8 cellular contexts compared by ENCODE assay signal in the genomic region with DNA sequence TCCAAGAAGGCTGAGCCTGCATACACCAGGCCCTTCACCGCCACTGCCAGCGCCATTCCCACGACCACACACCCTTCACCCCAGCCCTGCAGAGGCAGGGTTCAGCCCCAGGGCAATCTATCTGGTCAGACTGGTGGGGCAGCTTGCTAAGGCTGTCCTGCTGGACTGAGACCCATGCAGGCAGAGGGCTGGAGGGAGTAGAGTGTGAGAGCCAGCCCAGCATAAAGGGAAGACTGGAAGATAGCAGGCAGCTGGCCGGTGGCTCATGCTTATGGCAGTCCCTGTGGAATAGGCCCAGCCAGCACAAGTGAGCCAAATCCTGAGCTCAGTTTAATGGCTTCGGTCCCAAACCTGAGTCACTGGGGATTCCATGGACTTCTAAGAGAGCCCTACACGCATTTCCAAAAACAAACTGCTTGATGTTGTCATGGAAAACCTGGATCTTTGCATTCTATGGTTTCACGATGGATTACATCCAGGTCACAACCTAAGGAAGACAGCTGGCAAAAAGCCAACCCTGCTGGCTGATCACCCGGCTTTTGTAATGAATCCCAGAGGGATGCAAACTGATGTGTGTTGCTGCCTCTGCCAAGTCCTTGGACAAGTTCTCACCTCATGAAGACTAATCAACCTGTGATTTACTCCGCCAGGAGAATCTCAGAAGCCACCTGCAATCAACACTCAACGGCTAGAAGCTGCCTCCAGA.
A peak's percentile ranks its signal among the peaks of the same experiment; 100 is the strongest.
DNase-seq lines count a peak whose midpoint lies in the region; ATAC-seq, FAIRE-seq and TF ChIP-seq lines count a peak whose summit lies in the region.

No MANE protein-coding gene starts in this region.

- H3K79me2 ChIP-seq in HCT116 (ENCODE audit: insufficient read depth, low read length) = no peaks in the 10 kb centered on the region; the same call in 1 of the 2 replicates

- ATAC-seq in HCT116 = peak; percentile 84
- peak; percentile 88 to 96 (median 92) for ATAC-seq in pancreas
- ATAC-seq in HG03139 (IDR thresholded peaks at IDR 0.05; ENCODE audit: unreplicated experiment) = no peak
- ATAC-seq in GM18517 (IDR thresholded peaks at IDR 0.05; ENCODE audit: unreplicated experiment) = no peak

- no peaks in the 10 kb centered on the region for H4K20me1 ChIP-seq in HCT116 (ENCODE audit: insufficient read depth)

- H3K27me3 Mint-ChIP-seq in activated naive CD4-positive, alpha-beta T cell treated with anti-CD3 and anti-CD28 coated beads, Interleukin-2, amount 10 ng/mL, durations not matched to agents 7 days and 5 days = peaks cover 72% of the 10 kb centered on the region
- H3K27me3 Mint-ChIP-seq in activated CD4-positive, alpha-beta T cell treated with anti-CD3 and anti-CD28 coated beads, Interleukin-2, amount 10 ng/mL, durations not matched to agents 24 days and 14 days = peaks cover 69% of the 10 kb centered on the region

- TF ChIP-seq POLR2A in HCT116 (IDR thresholded peaks at IDR 0.05; ENCODE audit: borderline replicate concordance, extremely low read depth, insufficient read depth, insufficient read length) = no peak

- H3K4me3 ChIP-seq in HCT116 (replicated peaks in 1 of 2; ENCODE audit: low read depth in 1 of 2, low read length in 2 of 2) (no peak overlapping the region), pancreas (no peak overlapping the region)

- H3K4me3 Mint-ChIP-seq in activated naive CD4-positive, alpha-beta T cell treated with anti-CD3 and anti-CD28 coated beads, Interleukin-2, amount 10 ng/mL, durations not matched to agents 7 days and 5 days = no peak overlapping the region
- H3K4me3 Mint-ChIP-seq in activated CD4-positive, alpha-beta T cell treated with anti-CD3 and anti-CD28 coated beads, Interleukin-2, amount 10 ng/mL, durations not matched to agents 24 days and 14 days = no peak overlapping the region

- RAD21 ChIA-PET in HCT116 (lab: Charles Lee; ENCODE audit: low non-redundant PET in 1 of 2, low total read pairs in 2 of 2, uncharacterized antibody in 2 of 2, unreplicated experiment in 2 of 2) = no interaction called here

- TF ChIP-seq CTCF in HCT116 (IDR thresholded peaks at IDR 0.05 in 2 of 3, conservative IDR thresholded peaks at IDR 0.05 in 1 of 3; ENCODE audit: borderline replicate concordance in 1 of 3, insufficient read depth in 1 of 3, low read depth in 2 of 3, low read length in 2 of 3) (no peak), RWPE1 (conservative IDR thresholded peaks at IDR 0.05; ENCODE audit: low read depth) (no peak), pancreas (IDR thresholded peaks at IDR 0.05) (no peak)

- 0 out of 2 replicates have a peak overlapping the region, but pooled peaks have one; percentile 15 for H3K9ac ChIP-seq in HCT116 (ENCODE audit: low read length)

- H3K36me3 ChIP-seq in HCT116 (ENCODE audit: control insufficient read depth in 1 of 2, insufficient read depth in 2 of 2, low read length in 2 of 2) (no peaks in the 10 kb centered on the region), pancreas (no peaks in the 10 kb centered on the region)

- H2AFZ ChIP-seq in HCT116 (ENCODE audit: low read depth, low read length, poor library complexity, severe bottlenecking) = no peak overlapping the region

- H3K36me3 Mint-ChIP-seq in activated naive CD4-positive, alpha-beta T cell treated with anti-CD3 and anti-CD28 coated beads, Interleukin-2, amount 10 ng/mL, durations not matched to agents 7 days and 5 days = no peaks in the 10 kb centered on the region
- H3K36me3 Mint-ChIP-seq in activated CD4-positive, alpha-beta T cell treated with anti-CD3 and anti-CD28 coated beads, Interleukin-2, amount 10 ng/mL, durations not matched to agents 24 days and 14 days (ENCODE audit: low read depth) = no peaks in the 10 kb centered on the region

- H3K9me2 ChIP-seq in HCT116 (ENCODE audit: insufficient read depth) = no peaks in the 10 kb centered on the region

- peak overlapping the region; percentile 9; the same call in 1 of the 2 replicates for H3K27ac ChIP-seq in HCT116 (ENCODE audit: low read depth, low read length)
- peak overlapping the region; percentile 83 for H3K27ac ChIP-seq in RWPE1
- peak overlapping the region in 3 of 4 donors; percentile 27 to 79 (median 71) for H3K27ac ChIP-seq in pancreas

- H3K27me3 ChIP-seq in HCT116 (ENCODE audit: insufficient read depth, low read length) = no peaks in the 10 kb centered on the region
- no peaks in the 10 kb centered on the region for H3K27me3 ChIP-seq in pancreas

- CTCF ChIA-PET in HCT116 (lab: Charles Lee) (interaction anchor here (0.9 kb wide), 1 partner anchor 461 kb away, joined by 3 read pairs; no protein-coding TSS in a partner anchor), RWPE1 (lab: Yijun Ruan, JAX) (interaction anchor here (0.5 to 1.6 kb wide), 6 partner anchors 25 to 461 kb away, joined by 3 to 5 read pairs (median 4); no protein-coding TSS in a partner anchor)
- CTCF ChIA-PET in activated naive CD4-positive, alpha-beta T cell treated with anti-CD3 and anti-CD28 coated beads, Interleukin-2, amount 10 ng/mL, durations not matched to agents 7 days and 5 days (lab: Charles Lee) = no interaction called here

- peaks cover 8% of the 10 kb centered on the region for H3K4me1 Mint-ChIP-seq in activated naive CD4-positive, alpha-beta T cell treated with anti-CD3 and anti-CD28 coated beads, Interleukin-2, amount 10 ng/mL, durations not matched to agents 7 days and 5 days
- H3K4me1 Mint-ChIP-seq in activated CD4-positive, alpha-beta T cell treated with anti-CD3 and anti-CD28 coated beads, Interleukin-2, amount 10 ng/mL, durations not matched to agents 24 days and 14 days = peaks cover 8% of the 10 kb centered on the region

- POLR2A ChIA-PET in HCT116 (lab: Charles Lee) = no interaction called here
- POLR2A ChIA-PET in RWPE1 (lab: Yijun Ruan, JAX; ENCODE audit: low non-redundant PET) = interaction anchor here (0.7 kb wide), 1 partner anchor 1750 kb away, joined by 3 read pairs; no protein-coding TSS in a partner anchor

- H3K27ac Mint-ChIP-seq in activated naive CD4-positive, alpha-beta T cell treated with anti-CD3 and anti-CD28 coated beads, Interleukin-2, amount 10 ng/mL, durations not matched to agents 7 days and 5 days = no peak overlapping the region
- H3K27ac Mint-ChIP-seq in activated CD4-positive, alpha-beta T cell treated with anti-CD3 and anti-CD28 coated beads, Interleukin-2, amount 10 ng/mL, durations not matched to agents 24 days and 14 days = no peak overlapping the region

- H3K4me2 ChIP-seq in HCT116 (ENCODE audit: low read length) = peak overlapping the region; percentile 61

- no peaks in the 10 kb centered on the region for H3K9me3 Mint-ChIP-seq in activated naive CD4-positive, alpha-beta T cell treated with anti-CD3 and anti-CD28 coated beads, Interleukin-2, amount 10 ng/mL, durations not matched to agents 7 days and 5 days
- H3K9me3 Mint-ChIP-seq in activated CD4-positive, alpha-beta T cell treated with anti-CD3 and anti-CD28 coated beads, Interleukin-2, amount 10 ng/mL, durations not matched to agents 24 days and 14 days = no peaks in the 10 kb centered on the region

- H3K9me3 ChIP-seq in HCT116 (ENCODE audit: control insufficient read depth in 1 of 2, insufficient read depth in 1 of 2, low read depth in 1 of 2, low read length in 2 of 2) (no peaks in the 10 kb centered on the region), pancreas (no peaks in the 10 kb centered on the region)

- H3K4me1 ChIP-seq in HCT116 (ENCODE audit: control insufficient read depth in 1 of 2, insufficient read depth in 2 of 2, low read length in 2 of 2) (peaks cover 14 to 24% of the 10 kb centered on the region in 2 experiments; a peak in 3 of 4 replicates), pancreas (peaks cover 15 to 36% (median 16%) of the 10 kb centered on the region in 3 donors)

- intact Hi-C loops in HCT116 (cut with micrococcal nuclease) (no loop called here), pancreas (cut with DNase I) (no loop called here)
- intact Hi-C loops in activated CD4-positive, alpha-beta T cell treated with anti-CD3 and anti-CD28 coated beads, Interleukin-2, amount 10 ng/mL, durations not matched to agents 24 days and 14 days (cut with micrococcal nuclease) = no loop called here

- TF ChIP-seq RAD21 in HCT116 (IDR thresholded peaks at IDR 0.05; ENCODE audit: low read depth) = no peak; the same call in 1 of the 2 replicates

- FAIRE-seq in frontal cortex (lab: Jason Lieb, UNC) (no peak), pancreas (lab: Jason Lieb, UNC) (no peak)

- DNase-seq in HCT116 (ENCODE audit: low read depth, low spot score) (peak; percentile 38), RWPE1 (ENCODE audit: low spot score) (peak; percentile 90), frontal cortex (ENCODE audit: low spot score in 2 of 2) (peak; percentile 66 to 77), pancreas (peak; percentile 71 to 87 (median 81))
- no peak for DNase-seq in activated naive CD4-positive, alpha-beta T cell treated with anti-CD3 and anti-CD28 coated beads, Interleukin-2, amount 10 ng/mL, durations not matched to agents 7 days and 5 days
- no peak for DNase-seq in activated CD4-positive, alpha-beta T cell treated with anti-CD3 and anti-CD28 coated beads, Interleukin-2, amount 10 ng/mL, durations not matched to agents 24 days and 14 days

- WGBS in pancreas, 2 donors = 37 to 47% methylated on average over 10 of the region's 10 CpGs

- no TSS peak for BruUV-seq in HCT116 (replicated peaks; lab: Mats Ljungman, UMichigan)

TF ChIP-seq in HCT116, 20 proteins besides CTCF, POLR2A, EP300 and RAD21:
- TF ChIP-seq SP1 (IDR thresholded peaks at IDR 0.05; ENCODE audit: low read depth) (peak; percentile 69), JUND (IDR thresholded peaks at IDR 0.05) (peak; percentile 22; the same call in 1 of the 2 replicates), YY1 (IDR thresholded peaks at IDR 0.05; ENCODE audit: extremely low read depth, insufficient replicate concordance, low read depth, low read length) (no peak), CBX3 (IDR thresholded peaks at IDR 0.05; ENCODE audit: low read depth) (peak; percentile 53)
- TF ChIP-seq, protein P1, sequence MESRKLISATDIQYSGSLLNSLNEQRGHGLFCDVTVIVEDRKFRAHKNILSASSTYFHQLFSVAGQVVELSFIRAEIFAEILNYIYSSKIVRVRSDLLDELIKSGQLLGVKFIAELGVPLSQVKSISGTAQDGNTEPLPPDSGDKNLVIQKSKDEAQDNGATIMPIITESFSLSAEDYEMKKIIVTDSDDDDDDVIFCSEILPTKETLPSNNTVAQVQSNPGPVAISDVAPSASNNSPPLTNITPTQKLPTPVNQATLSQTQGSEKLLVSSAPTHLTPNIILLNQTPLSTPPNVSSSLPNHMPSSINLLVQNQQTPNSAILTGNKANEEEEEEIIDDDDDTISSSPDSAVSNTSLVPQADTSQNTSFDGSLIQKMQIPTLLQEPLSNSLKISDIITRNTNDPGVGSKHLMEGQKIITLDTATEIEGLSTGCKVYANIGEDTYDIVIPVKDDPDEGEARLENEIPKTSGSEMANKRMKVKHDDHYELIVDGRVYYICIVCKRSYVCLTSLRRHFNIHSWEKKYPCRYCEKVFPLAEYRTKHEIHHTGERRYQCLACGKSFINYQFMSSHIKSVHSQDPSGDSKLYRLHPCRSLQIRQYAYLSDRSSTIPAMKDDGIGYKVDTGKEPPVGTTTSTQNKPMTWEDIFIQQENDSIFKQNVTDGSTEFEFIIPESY (IDR thresholded peaks at IDR 0.05; ENCODE audit: extremely low read depth, insufficient replicate concordance, low read length) = peak; percentile 23
TF ChIP-seq in HCT116: peak in this region for 4.

Comparison
In these comparisons a context has a peak if more than half of its experiments do, and no peak if none do; other contexts are left out.
1. ATAC-seq: peak in HCT116 (single experiment) and pancreas (4 of 4); none in HG03139 (single experiment) and GM18517 (single experiment).
2. DNase-seq: peak in HCT116 (single experiment), RWPE1 (single experiment), frontal cortex (2 of 2) and pancreas (6 of 6); none in activated naive CD4-positive, alpha-beta T cell treated with anti-CD3 and anti-CD28 coated beads, Interleukin-2, amount 10 ng/mL, durations not matched to agents 7 days and 5 days (single experiment) and activated CD4-positive, alpha-beta T cell treated with anti-CD3 and anti-CD28 coated beads, Interleukin-2, amount 10 ng/mL, durations not matched to agents 24 days and 14 days (single experiment).
3. H3K27ac ChIP-seq: peak in every context shown above with its lines; median percentile 83 in RWPE1; 71 in pancreas; 9 in HCT116.